31 cellular contexts compared by ENCODE assay signal in genomic region chr2:230915297-230915696, GRCh38. TPM values are rescaled to one million over a fixed set of nuclear protein-coding genes. Genes with fewer than 3 reads are reported as not detected.
DNase-seq lines count a peak whose midpoint lies in the region; ATAC-seq, FAIRE-seq and TF ChIP-seq lines count a peak whose summit lies in the region.
"Had no signal": no experiment of that assay in that cellular context is flagged by ENCODE, and none has a peak within 500 bp of the region (broad histone marks: within the 10 kb centered on the region; RNA-seq: fewer than 3 reads in every experiment).

No MANE protein-coding gene starts in this region.

- BruUV-seq in GM12878 (replicated peaks; lab: Mats Ljungman, UMichigan) = no TSS peak

- ATAC-seq in GM12878 (no peak), HG03039 (IDR thresholded peaks at IDR 0.05; ENCODE audit: unreplicated experiment) (no peak)
- ATAC-seq: heart right ventricle, Panc1, pancreas, right cardiac atrium had no signal

- peaks cover 4% of the 10 kb centered on the region for H3K27me3 Mint-ChIP-seq in neural progenitor cell (ENCODE audit: insufficient read depth, low read depth)
- H3K27me3 Mint-ChIP-seq: activated naive CD8-positive, alpha-beta T cell treated with anti-CD3 and anti-CD28 coated beads, Interleukin-2, amount 10 ng/mL, durations not matched to agents 7 days and 5 days had no signal

- H3K9me3 Mint-ChIP-seq in neural progenitor cell = peaks cover 5% of the 10 kb centered on the region
- H3K9me3 Mint-ChIP-seq: activated naive CD8-positive, alpha-beta T cell treated with anti-CD3 and anti-CD28 coated beads, Interleukin-2, amount 10 ng/mL, durations not matched to agents 7 days and 5 days; nephron progenitor cell had no signal

- intact Hi-C loops in GM12878 (cut with micrococcal nuclease; ENCODE audit: unreplicated experiment) = no loop called here

- TF ChIP-seq POLR2A in GM12892 (IDR thresholded peaks at IDR 0.05; ENCODE audit: low read depth, low read length) = no peak
- no peak for TF ChIP-seq POLR2A in GM12878 (IDR thresholded peaks at IDR 0.05; ENCODE audit: low read depth, low read length)

- FAIRE-seq in GM12892 (lab: Jason Lieb, UNC) (peak; percentile 33), GM12878 (lab: Jason Lieb, UNC) (no peak)
- FAIRE-seq: astrocyte, pancreas had no signal

- H2AFZ ChIP-seq in GM12878 (ENCODE audit: control insufficient read depth, low read depth, low read length) (no peak overlapping the region), neural progenitor cell (replicated peaks) (no peak overlapping the region)
- H2AFZ ChIP-seq: GM23248 had no signal

- 37% methylated on average over 6 of the region's 6 CpGs for WGBS in GM12878 (ENCODE audit: insufficient coverage, insufficient replicate concordance, low lambda C conversion rate, missing lambda C conversion rate)

- RAD21 ChIA-PET in GM12878 (lab: Charles Lee; ENCODE audit: unreplicated experiment) = interaction anchor here (3.3 kb wide), 1 partner anchor 71 kb away, joined by 31 read pairs; no protein-coding TSS in a partner anchor

- 0 out of 2 replicates have a peak overlapping the region, but pooled peaks have one; percentile 20 for H3K4me2 ChIP-seq in GM12878 (ENCODE audit: control insufficient read depth, insufficient read depth)
- no peak overlapping the region for H3K4me2 ChIP-seq in neural progenitor cell

- H3K79me2 ChIP-seq in GM12878 (ENCODE audit: control insufficient read depth, insufficient read depth, low read length) = peaks cover 89% of the 10 kb centered on the region
- no peaks in the 10 kb centered on the region for H3K79me2 ChIP-seq in neural progenitor cell (ENCODE audit: low read depth)

- H3K36me3 ChIP-seq in GM12878 (ENCODE audit: control insufficient read depth in 2 of 2, insufficient read depth in 2 of 2, low read length in 1 of 2) (peaks cover 5 to 7% of the 10 kb centered on the region in 2 experiments), neural progenitor cell (no peaks in the 10 kb centered on the region)
- H3K36me3 ChIP-seq: esophagus squamous epithelium, heart right ventricle, pancreas had no signal

- no peak overlapping the region for H3K4me3 Mint-ChIP-seq in neural progenitor cell
- H3K4me3 Mint-ChIP-seq: activated naive CD8-positive, alpha-beta T cell treated with anti-CD3 and anti-CD28 coated beads, Interleukin-2, amount 10 ng/mL, durations not matched to agents 7 days and 5 days; nephron progenitor cell had no signal

- CTCF ChIA-PET in GM12878 (lab: Yijun Ruan, JAX) = interaction anchor here (3.1 to 5.6 kb wide), 3 partner anchors 10 to 71 kb away, joined by 17 to 58 read pairs (median 53); partner anchors contain the start of gene GPR55

- no peak for TF ChIP-seq EP300 in GM12878 (IDR thresholded peaks at IDR 0.05; ENCODE audit: borderline replicate concordance in 1 of 2, control insufficient read depth in 1 of 2, low read depth in 2 of 2, low read length in 2 of 2)

- H3K9me3 ChIP-seq in GM12878 (replicated peaks; ENCODE audit: control insufficient read depth, insufficient read depth, low read length) (no peaks in the 10 kb centered on the region), neural progenitor cell (ENCODE audit: low read depth) (no peaks in the 10 kb centered on the region)
- H3K9me3 ChIP-seq: esophagus squamous epithelium, heart right ventricle, pancreas had no signal

- no peak for TF ChIP-seq RAD21 in GM12878 (IDR thresholded peaks at IDR 0.05; ENCODE audit: insufficient read depth, low read depth, low read length)

- H4K20me1 ChIP-seq in GM12878 (ENCODE audit: control insufficient read depth, insufficient read depth) (no peaks in the 10 kb centered on the region), neural progenitor cell (ENCODE audit: low read depth) (no peaks in the 10 kb centered on the region)

- H3K4me1 ChIP-seq in GM12878 (ENCODE audit: control insufficient read depth, insufficient read depth, low read length) = peaks cover 23% of the 10 kb centered on the region
- H3K4me1 ChIP-seq in neural progenitor cell = no peaks in the 10 kb centered on the region
- H3K4me1 ChIP-seq: esophagus squamous epithelium, pancreas had no signal

- SMC1A ChIA-PET in GM12878 (lab: Charles Lee; ENCODE audit: uncharacterized antibody, unreplicated experiment) = interaction anchor here (7.8 kb wide), 1 partner anchor 9 kb away, joined by 59 read pairs; the partner anchor contains the start of gene GPR55

- no peaks in the 10 kb centered on the region for H3F3A ChIP-seq in neural progenitor cell (ENCODE audit: low read depth)

- DNase-seq in activated CD4-positive, CD25-positive, alpha-beta regulatory T cell treated with anti-CD3 and anti-CD28 coated beads, Interleukin-2, amount 50 U/mL, for 72 hours = peak; percentile 9
- DNase-seq in activated CD4-positive, CD25-positive, alpha-beta regulatory T cell (lab: John Stamatoyannopoulos, UW) = no peak
- DNase-seq in GM12892 (ENCODE audit: insufficient read length) (no peak), GM12878 (ENCODE audit: low read depth, low spot score) (no peak), neural progenitor cell (ENCODE audit: low spot score) (no peak), activated gamma-delta T cell (lab: John Stamatoyannopoulos, UW) (no peak), NCI-H2171 (lab: John Stamatoyannopoulos, UW) (no peak)
- DNase-seq: activated CD4-positive, alpha-beta T cell treated with anti-CD3 and anti-CD28 coated beads, Interleukin-2, amount 50 U/mL, for 1 hour; caudate nucleus; cortex of kidney; esophagus squamous epithelium; foreskin melanocyte; GM23248; heart right ventricle; NCI-H1105; NCI-H187 treated with DMSO at 0.1 percent for 48 hours; NCI-H524 treated with DMSO at 0.1 percent for 48 hours; nephron progenitor cell; SHP77 treated with DMSO at 0.1 percent for 48 hours; stimulated activated CD4-positive, alpha-beta T cell treated with anti-CD3 and anti-CD28 coated beads, Interleukin-4, amount 100 ng/mL, for 1 hour; stimulated activated naive CD4-positive, alpha-beta T cell; T-helper 9 cell had no signal

- in situ Hi-C loops in GM12878 (cut with MboI) = no loop called here

- peaks cover 52% of the 10 kb centered on the region for H3K4me1 Mint-ChIP-seq in neural progenitor cell

- H3K27ac ChIP-seq in GM12878 (ENCODE audit: control insufficient read depth, insufficient read depth) (no peak overlapping the region), neural progenitor cell (no peak overlapping the region)
- H3K27ac ChIP-seq: 22Rv1, esophagus squamous epithelium, GM23248, heart right ventricle, pancreas, VCaP had no signal

- H3K27me3 ChIP-seq in GM12878 (replicated peaks in 1 of 2; ENCODE audit: control insufficient read depth in 2 of 2, insufficient read depth in 2 of 2, low read length in 1 of 2) = no peaks in the 10 kb centered on the region
- no peaks in the 10 kb centered on the region for H3K27me3 ChIP-seq in neural progenitor cell
- H3K27me3 ChIP-seq: pancreas had no signal

- H3K4me3 ChIP-seq in GM12878 (no peak overlapping the region), neural progenitor cell (no peak overlapping the region)
- H3K4me3 ChIP-seq: esophagus squamous epithelium, GM23248, heart right ventricle, lung, pancreas had no signal

- TF ChIP-seq CTCF in GM12878 (IDR thresholded peaks at IDR 0.05 in 2 of 3, conservative IDR thresholded peaks at IDR 0.05 in 1 of 3; ENCODE audit: control insufficient read depth in 2 of 3, extremely low read depth in 1 of 3, insufficient read depth in 1 of 3, low read depth in 3 of 3, low read length in 3 of 3) (no peak), neural progenitor cell (IDR thresholded peaks at IDR 0.05) (no peak)

- H3K9ac ChIP-seq in GM12878 (ENCODE audit: control insufficient read depth, insufficient read depth, low read length) (no peak overlapping the region), neural progenitor cell (no peak overlapping the region)
- H3K9ac ChIP-seq: GM23248 had no signal

- H3K27ac Mint-ChIP-seq in neural progenitor cell = peak overlapping the region; percentile 80
- H3K27ac Mint-ChIP-seq: activated naive CD8-positive, alpha-beta T cell treated with anti-CD3 and anti-CD28 coated beads, Interleukin-2, amount 10 ng/mL, durations not matched to agents 7 days and 5 days; nephron progenitor cell had no signal

- POLR2A ChIA-PET in GM12878 (lab: Charles Lee) = interaction anchor here (0.7 kb wide), 1 partner anchor 296 kb away, joined by 3 read pairs; no protein-coding TSS in a partner anchor

- no peaks in the 10 kb centered on the region for H3K36me3 Mint-ChIP-seq in neural progenitor cell

RNA-seq across cellular contexts. Expression of gene GPR55, which starts 9.7 kb away (rescaled TPM):
- 15.5 TPM for polyA plus RNA-seq in GM12892 (2012; ENCODE audit: missing spikeins)
- total RNA-seq in GM12878 (2013; cell fraction: nucleolus; rRNA removed) = 20.6 and 24.6 TPM in 2 replicates
- total RNA-seq in GM12878 (2014; rRNA removed) (11.2 and 12.3 TPM in 2 replicates), GM12878 (2014; rRNA removed; fragmentation: Illumina TruSeq; extraction: Trizol) (18.1 and 19.2 TPM in 2 replicates), GM12878 (2021) (26.8 and 30.1 TPM in 2 replicates), neural progenitor cell (ENCODE audit: low replicate concordance) (not detected in 2 replicates)
- polyA plus RNA-seq in GM12878 (2011; ENCODE audit: low read depth) = 12.4 TPM
- polyA plus RNA-seq in GM12878 (2011; rRNA removed) (16.5 and 26.9 TPM in 2 replicates), GM12878 (2014; fragmentation: Illumina TruSeq; extraction: Trizol) (20.4 and 24.4 TPM in 2 replicates), GM12878 (2014; fragmentation: Nextera tagmentation; extraction: Ambion mirVana) (1 to 10 TPM; 2.1 to 5.5 TPM), GM12878 (2014; rRNA removed) (23.4 and 23.5 TPM in 2 replicates), GM12878 (2016; fragmentation: Nextera tagmentation; extraction: Ambion mirVana) (10 to 100 TPM; 12.6 to 13.2 TPM)
- polyA plus RNA-seq in GM12878 (2011; cell fraction: cytosol; rRNA removed) = 26.5 and 38.7 TPM in 2 replicates
- polyA plus RNA-seq in GM12878 (2011; cell fraction: nucleus; rRNA removed) = 39.0 and 48.7 TPM in 2 replicates
- polyA plus RNA-seq in GM12878 (2012) = 17.2 and 17.7 TPM in 2 replicates
- polyA minus RNA-seq in GM12878 (2011; rRNA and poly(A)+ RNA removed) = 60.8 and 66.5 TPM in 2 replicates
- 6.0 and 6.2 TPM in 2 replicates for polyA minus RNA-seq in GM12878 (2011; cell fraction: cytosol; rRNA and poly(A)+ RNA removed)
- polyA minus RNA-seq in GM12878 (2011; cell fraction: nucleus; rRNA and poly(A)+ RNA removed) = 10.9 and 19.2 TPM in 2 replicates
- total RNA-seq: astrocyte, GM23248 had no signal
- polyA plus RNA-seq: right cardiac atrium had no signal

RNA-seq across cellular contexts. Expression of gene ITM2C, which starts 50.6 kb away (rescaled TPM):
- 52.2 TPM for polyA plus RNA-seq in GM12892 (2012; ENCODE audit: missing spikeins)
- 42.5 and 42.9 TPM in 2 replicates for total RNA-seq in GM12878 (2013; cell fraction: nucleolus; rRNA removed)
- total RNA-seq in GM12878 (2014; rRNA removed) = 110 and 131 TPM in 2 replicates
- 102 and 110 TPM in 2 replicates for total RNA-seq in GM12878 (2014; rRNA removed; fragmentation: Illumina TruSeq; extraction: Trizol)
- total RNA-seq in GM12878 (2021) = 155 and 167 TPM in 2 replicates
- 46.6 TPM for polyA plus RNA-seq in GM12878 (2011; ENCODE audit: low read depth)
- polyA plus RNA-seq in GM12878 (2011; rRNA removed) = 57.5 and 96.3 TPM in 2 replicates
- 139 and 172 TPM in 2 replicates for polyA plus RNA-seq in GM12878 (2011; cell fraction: cytosol; rRNA removed)
- polyA plus RNA-seq in GM12878 (2011; cell fraction: nucleus; rRNA removed) = 53.0 and 55.2 TPM in 2 replicates
- 79.4 and 173 TPM in 2 replicates for polyA plus RNA-seq in GM12878 (2012)
- polyA plus RNA-seq in GM12878 (2014; fragmentation: Illumina TruSeq; extraction: Trizol) = 82.9 and 170 TPM in 2 replicates
- polyA plus RNA-seq in GM12878 (2014; fragmentation: Nextera tagmentation; extraction: Ambion mirVana) = 10 to 100 TPM in 1 of 2 experiments, 1 to 10 TPM in 1; 5.4 to 16.9 TPM
- 185 and 204 TPM in 2 replicates for polyA plus RNA-seq in GM12878 (2014; rRNA removed)
- 100 to 1,000 TPM; 191 to 195 TPM for polyA plus RNA-seq in GM12878 (2016; fragmentation: Nextera tagmentation; extraction: Ambion mirVana)
- 118 and 121 TPM in 2 replicates for polyA minus RNA-seq in GM12878 (2011; rRNA and poly(A)+ RNA removed)
- polyA minus RNA-seq in GM12878 (2011; cell fraction: cytosol; rRNA and poly(A)+ RNA removed) = 26.1 and 33.1 TPM in 2 replicates
- polyA minus RNA-seq in GM12878 (2011; cell fraction: nucleus; rRNA and poly(A)+ RNA removed) = 5.1 and 9.5 TPM in 2 replicates
- 84.6 and 146 TPM in 2 replicates for total RNA-seq in neural progenitor cell (ENCODE audit: low replicate concordance)

Comparison
In these comparisons a context has a peak if more than half of its experiments do, and no peak if none do; other contexts are left out.
1. RNA of gene GPR55, which starts 9.7 kb away (total RNA-seq): 11.2 to 30.1 TPM in GM12878; not detected in neural progenitor cell; every median in the first group is over 10 times any median in the second.